Comparison of ENCODE assay signal across 27 cellular contexts in genomic region chr2:877747-878146, GRCh38.
"Had no signal": no experiment of that assay in that cellular context is flagged by ENCODE, and none has a peak within 500 bp of the region (broad histone marks: within the 10 kb centered on the region; RNA-seq: fewer than 3 reads in every experiment).

No MANE protein-coding gene starts in this region.

- ATAC-seq: activated CD4-positive, CD25-positive, alpha-beta regulatory T cell treated with anti-CD3 and anti-CD28 coated beads, Interleukin-2, amount 50 U/mL, for 24 hours; body of pancreas; foreskin keratinocyte; pancreas; stimulated activated effector memory CD8-positive, alpha-beta T cell treated with anti-CD3 and anti-CD28 coated beads, Interleukin-12 subunit alpha, Interleukin-12 subunit beta, amount 100 ng/mL, for 72 hours; T-helper 17 cell had no signal

- H3K4me3 ChIP-seq: adrenal gland, body of pancreas, cardiac muscle cell, esophagus muscularis mucosa, left ventricle myocardium inferior, pancreas, prostate gland, sigmoid colon, tibial nerve had no signal

- H3K27ac ChIP-seq: adrenal gland, body of pancreas, cardiac muscle cell, esophagus muscularis mucosa, foreskin keratinocyte, left ventricle myocardium inferior, pancreas, prostate gland, sigmoid colon, tibial nerve, WERI-Rb-1 had no signal

- H3K36me3 Mint-ChIP-seq: activated naive CD8-positive, alpha-beta T cell treated with anti-CD3 and anti-CD28 coated beads for 36 hours; naive B cell; stimulated activated effector memory CD8-positive, alpha-beta T cell treated with anti-CD3 and anti-CD28 coated beads, Interleukin-12 subunit alpha, Interleukin-12 subunit beta, amount 100 ng/mL, for 72 hours had no signal

- H3K9me3 Mint-ChIP-seq: activated naive CD4-positive, alpha-beta T cell treated with anti-CD3 and anti-CD28 coated beads for 36 hours; activated naive CD8-positive, alpha-beta T cell treated with anti-CD3 and anti-CD28 coated beads for 36 hours; stimulated activated effector memory CD8-positive, alpha-beta T cell treated with anti-CD3 and anti-CD28 coated beads, Interleukin-12 subunit alpha, Interleukin-12 subunit beta, amount 100 ng/mL, for 72 hours had no signal

- H3K4me1 ChIP-seq: body of pancreas, esophagus muscularis mucosa, foreskin keratinocyte, left ventricle myocardium inferior, pancreas, prostate gland, sigmoid colon, tibial nerve had no signal

- H3K27ac Mint-ChIP-seq: activated naive CD4-positive, alpha-beta T cell treated with anti-CD3 and anti-CD28 coated beads for 36 hours; activated naive CD8-positive, alpha-beta T cell treated with anti-CD3 and anti-CD28 coated beads for 36 hours; naive B cell; nephron progenitor cell; stimulated activated effector memory CD8-positive, alpha-beta T cell treated with anti-CD3 and anti-CD28 coated beads, Interleukin-12 subunit alpha, Interleukin-12 subunit beta, amount 100 ng/mL, for 72 hours; T-helper 17 cell had no signal

- H3K9me3 ChIP-seq: adrenal gland, body of pancreas, esophagus muscularis mucosa, left ventricle myocardium inferior, pancreas, prostate gland, sigmoid colon, tibial nerve had no signal

- H3K27me3 ChIP-seq: adrenal gland, body of pancreas, foreskin keratinocyte, tibial nerve had no signal

- H3K4me1 Mint-ChIP-seq: naive B cell; stimulated activated effector memory CD8-positive, alpha-beta T cell treated with anti-CD3 and anti-CD28 coated beads, Interleukin-12 subunit alpha, Interleukin-12 subunit beta, amount 100 ng/mL, for 72 hours; T-helper 17 cell had no signal

- H3K4me3 Mint-ChIP-seq: activated naive CD4-positive, alpha-beta T cell treated with anti-CD3 and anti-CD28 coated beads for 36 hours; activated naive CD8-positive, alpha-beta T cell treated with anti-CD3 and anti-CD28 coated beads for 36 hours; naive B cell; nephron progenitor cell; stimulated activated effector memory CD8-positive, alpha-beta T cell treated with anti-CD3 and anti-CD28 coated beads, Interleukin-12 subunit alpha, Interleukin-12 subunit beta, amount 100 ng/mL, for 72 hours; T-helper 17 cell had no signal

- FAIRE-seq: islet of Langerhans, pancreas, small intestine had no signal

- DNase-seq: activated CD4-positive, alpha-beta T cell treated with anti-CD3 and anti-CD28 coated beads for 48 hours; activated CD4-positive, alpha-beta T cell treated with anti-CD3 and anti-CD28 coated beads, Interleukin-2, amount 50 U/mL, for 48 hours; activated effector memory CD4-positive, alpha-beta T cell treated with anti-CD3 and anti-CD28 coated beads, Interleukin-2, amount 50 U/mL, for 16 hours; activated naive CD4-positive, alpha-beta T cell treated with anti-CD3 and anti-CD28 coated beads for 36 hours; activated naive CD8-positive, alpha-beta T cell treated with anti-CD3 and anti-CD28 coated beads for 36 hours; aorta; body of pancreas; cerebellar nuclear complex; foreskin keratinocyte; left ventricle myocardium inferior; naive B cell; nephron progenitor cell; pancreas; sigmoid colon; small intestine; stimulated activated CD4-positive, alpha-beta T cell treated with anti-CD3 and anti-CD28 coated beads, Interleukin-4, amount 100 ng/mL, for 24 hours; T-helper 17 cell; T1000; WERI-Rb-1 had no signal

- H3K36me3 ChIP-seq: adrenal gland, cardiac muscle cell, esophagus muscularis mucosa, left ventricle myocardium inferior, pancreas, prostate gland, sigmoid colon, tibial nerve, WERI-Rb-1 had no signal
